ENCODE assay signal across 26 cellular contexts in genomic region chr3:127846576-127846975, GRCh38.
"Had no signal": no experiment of that assay in that cellular context is flagged by ENCODE, and none has a peak within 500 bp of the region (broad histone marks: within the 10 kb centered on the region; RNA-seq: fewer than 3 reads in every experiment).

No MANE protein-coding gene starts in this region.

- H3K4me1 Mint-ChIP-seq: immature natural killer cell, naive B cell had no signal

- H3K27ac ChIP-seq: coronary artery, gastroesophageal sphincter, left ventricle myocardium inferior, lower lobe of right lung, pancreas, prostate gland, right lobe of liver, spleen, testis, tibial nerve, upper lobe of right lung, vagina had no signal

- DNase-seq: effector CD8-positive, alpha-beta T cell; immature natural killer cell; kidney; left cardiac atrium; left ventricle myocardium inferior; lower lobe of right lung; mesenchymal stem cell; naive B cell; occipital lobe; pancreas; retina; right lobe of liver; spleen; stimulated activated CD4-positive, alpha-beta T cell treated with anti-CD3 and anti-CD28 coated beads, Interleukin-15, amount 100 ng/mL, for 24 hours; stimulated activated CD4-positive, alpha-beta T cell treated with anti-CD3 and anti-CD28 coated beads, Interleukin-1b, Interleukin-23, amount 100 ng/mL, for 48 hours; stimulated activated CD4-positive, alpha-beta T cell treated with anti-CD3 and anti-CD28 coated beads, Interleukin-4, amount 100 ng/mL, for 24 hours; testis; upper lobe of right lung had no signal

- H3K4me3 Mint-ChIP-seq: immature natural killer cell; naive B cell; nephron; stimulated activated memory B cell treated with anti-CD40 and anti-IgM and Interleukin-4, amounts not matched to agents 10 μg/mL and 1 μg/mL and 100 μg/mL, for 72 hours; stimulated activated naive CD8-positive, alpha-beta T cell treated with anti-CD3 and anti-CD28 coated beads, Interleukin-15, Interleukin-2, amounts not matched to agents 100 ng/mL and 50 ng/mL, for 24 hours had no signal

- ATAC-seq: gastroesophageal sphincter; left cardiac atrium; lower lobe of right lung; pancreas; right lobe of liver; stimulated activated memory B cell treated with anti-CD40 and anti-IgM and Interleukin-4, amounts not matched to agents 10 μg/mL and 1 μg/mL and 100 μg/mL, for 72 hours; upper lobe of right lung had no signal

- H3K27me3 Mint-ChIP-seq: naive B cell had no signal

- H3K4me3 ChIP-seq: coronary artery, gastroesophageal sphincter, left ventricle myocardium inferior, lower lobe of right lung, pancreas, prostate gland, right lobe of liver, spleen, testis, tibial nerve, upper lobe of right lung, vagina had no signal

- H3K27ac Mint-ChIP-seq: immature natural killer cell; stimulated activated memory B cell treated with anti-CD40 and anti-IgM and Interleukin-4, amounts not matched to agents 10 μg/mL and 1 μg/mL and 100 μg/mL, for 72 hours; stimulated activated naive CD8-positive, alpha-beta T cell treated with anti-CD3 and anti-CD28 coated beads, Interleukin-15, Interleukin-2, amounts not matched to agents 100 ng/mL and 50 ng/mL, for 24 hours had no signal

- H3K27me3 ChIP-seq: gastroesophageal sphincter, pancreas, right lobe of liver, spleen, testis, tibial nerve, upper lobe of right lung, vagina had no signal

- H3K36me3 ChIP-seq: gastroesophageal sphincter, left ventricle myocardium inferior, lower lobe of right lung, pancreas, prostate gland, right lobe of liver, spleen, tibial nerve, upper lobe of right lung, vagina had no signal

- H3K9me3 Mint-ChIP-seq: immature natural killer cell; naive B cell; nephron; stimulated activated memory B cell treated with anti-CD40 and anti-IgM and Interleukin-4, amounts not matched to agents 10 μg/mL and 1 μg/mL and 100 μg/mL, for 72 hours; stimulated activated naive CD8-positive, alpha-beta T cell treated with anti-CD3 and anti-CD28 coated beads, Interleukin-15, Interleukin-2, amounts not matched to agents 100 ng/mL and 50 ng/mL, for 24 hours had no signal

- H3K36me3 Mint-ChIP-seq: immature natural killer cell; naive B cell; stimulated activated memory B cell treated with anti-CD40 and anti-IgM and Interleukin-4, amounts not matched to agents 10 μg/mL and 1 μg/mL and 100 μg/mL, for 72 hours had no signal

- H3K9me3 ChIP-seq: gastroesophageal sphincter, left ventricle myocardium inferior, lower lobe of right lung, pancreas, prostate gland, right lobe of liver, spleen, testis, tibial nerve, upper lobe of right lung, vagina had no signal

- H3K4me1 ChIP-seq: left ventricle myocardium inferior, pancreas, prostate gland, right lobe of liver, vagina had no signal
